15 cellular contexts compared by ENCODE assay signal in genomic region chr7:45151967-45152366, GRCh38. TPM values are rescaled to one million over a fixed set of nuclear protein-coding genes. Genes with fewer than 3 reads are reported as not detected.
A peak's percentile ranks its signal among the peaks of the same experiment; 100 is the strongest.
DNase-seq lines count a peak whose midpoint lies in the region; ATAC-seq and TF ChIP-seq lines count a peak whose summit lies in the region.
"Had no signal": no experiment of that assay in that cellular context is flagged by ENCODE, and none has a peak within 500 bp of the region (broad histone marks: within the 10 kb centered on the region; RNA-seq: fewer than 3 reads in every experiment).

No MANE protein-coding gene starts in this region.

- ATAC-seq in upper lobe of right lung (no peak), GM19452 (IDR thresholded peaks at IDR 0.05; ENCODE audit: unreplicated experiment) (no peak)
- ATAC-seq: HepG2 had no signal

- no peak overlapping the region for H2AK5ac ChIP-seq in H9 (ENCODE audit: insufficient read length, low read length)

- no peaks in the 10 kb centered on the region for H3K79me2 ChIP-seq in H9 (ENCODE audit: insufficient read depth, low read length)

- H3K4me2 ChIP-seq in BLaER1 (peak overlapping the region; percentile 64), H9 (ENCODE audit: insufficient read depth, insufficient read length, low read length) (no peak overlapping the region)

- H3K23me2 ChIP-seq in H9 (ENCODE audit: insufficient read length, low read depth, low read length, poor library complexity, severe bottlenecking): peaks cover under 1% of the 10 kb centered on the region

- H3K18ac ChIP-seq in H9 (ENCODE audit: insufficient read length, low read depth, low read length): no peak overlapping the region

- no peak overlapping the region for H2BK12ac ChIP-seq in H9 (ENCODE audit: insufficient read length, low read depth, low read length)

- intact Hi-C loops in upper lobe of right lung (cut with DNase I): no loop called here

- no CpG with 5 or more reads among the region's 3 CpGs for WGBS in H9 (ENCODE audit: extremely low coverage, insufficient read length, low lambda C conversion rate)

- no peak overlapping the region for H3K23ac ChIP-seq in H9 (ENCODE audit: insufficient read length, low read depth, low read length)

- H3K4me1 Mint-ChIP-seq in H9: peaks cover 2 to 4% of the 10 kb centered on the region in 2 experiments; a peak in 2 of 4 replicates
- peaks cover 4% of the 10 kb centered on the region for H3K4me1 Mint-ChIP-seq in chondrocyte (ENCODE audit: low read depth)

- H3K9me3 ChIP-seq in BLaER1 (no peaks in the 10 kb centered on the region), H9 (ENCODE audit: control insufficient read depth, low read depth, low read length) (no peaks in the 10 kb centered on the region), upper lobe of right lung (no peaks in the 10 kb centered on the region)
- H3K9me3 ChIP-seq: BLaER1 treated with 17β-estradiol and CSF1 and Interleukin-3, amounts not matched to agents 10 nM and 100 nM; HAP-1 had no signal

- H3K27me3 Mint-ChIP-seq in H9 (ENCODE audit: low read depth): peaks cover 19% of the 10 kb centered on the region
- peaks cover 19% of the 10 kb centered on the region for H3K27me3 Mint-ChIP-seq in chondrocyte (ENCODE audit: low read depth)

- no peak for TF ChIP-seq CTCF in H9 (conservative IDR thresholded peaks at IDR 0.05)
- no peak for TF ChIP-seq CTCF in chondrocyte (IDR thresholded peaks at IDR 0.05)
- no peak for TF ChIP-seq CTCF in upper lobe of right lung (IDR thresholded peaks at IDR 0.05)

- no peak overlapping the region for H2AFZ ChIP-seq in H9 (ENCODE audit: low read length)

- no peak overlapping the region for H4K5ac ChIP-seq in H9 (ENCODE audit: insufficient read length, low read depth, low read length)

- peaks cover 23% of the 10 kb centered on the region for H3K4me1 ChIP-seq in BLaER1
- no peaks in the 10 kb centered on the region for H3K4me1 ChIP-seq in H9 (ENCODE audit: insufficient read depth, low read length)
- H3K4me1 ChIP-seq in upper lobe of right lung: no peaks in the 10 kb centered on the region
- H3K4me1 ChIP-seq: HAP-1 had no signal

- H3K27ac ChIP-seq in BLaER1 (no peak overlapping the region), H9 (ENCODE audit: insufficient read length, low read depth, low read length) (no peak overlapping the region), upper lobe of right lung (no peak overlapping the region)

- H4K20me1 ChIP-seq in BLaER1 (no peaks in the 10 kb centered on the region), H9 (ENCODE audit: control insufficient read depth, insufficient read depth, insufficient read length) (no peaks in the 10 kb centered on the region)
- H4K20me1 ChIP-seq: BLaER1 treated with 17β-estradiol and CSF1 and Interleukin-3, amounts not matched to agents 10 nM and 100 nM had no signal

- H2BK15ac ChIP-seq in H9 (ENCODE audit: low read depth, low read length): no peak overlapping the region

- H2BK5ac ChIP-seq in H9 (ENCODE audit: insufficient read length, low read length): no peak overlapping the region

- DNase-seq in H9 (peak; percentile 9), chondrocyte (ENCODE audit: low spot score) (peak; percentile 11), upper lobe of right lung (peak; percentile 13), anterior cingulate cortex (lab: John Stamatoyannopoulos, UW) (no peak), kidney tubule cell (ENCODE audit: low spot score) (no peak)
- DNase-seq: 8988T; CD4-positive, CD25-positive, alpha-beta regulatory T cell; DMS79 treated with DMSO at 0.1 percent for 48 hours had no signal

- H3K56ac ChIP-seq in H9 (ENCODE audit: insufficient read length, low read depth, low read length): no peak overlapping the region

- H3K4ac ChIP-seq in H9 (ENCODE audit: low read depth, low read length): no peak overlapping the region

- H3K36me3 Mint-ChIP-seq in H9 (ENCODE audit: insufficient read depth in 1 of 3, low read depth in 3 of 3) (no peaks in the 10 kb centered on the region), chondrocyte (ENCODE audit: low read depth) (peaks cover 2% of the 10 kb centered on the region)
- H3K36me3 Mint-ChIP-seq: CD4-positive, CD25-positive, alpha-beta regulatory T cell had no signal

- H3K79me1 ChIP-seq in H9 (ENCODE audit: insufficient read depth, low read depth, low read length, poor library complexity, severe bottlenecking): no peaks in the 10 kb centered on the region

- H3K27me3 ChIP-seq in BLaER1 (peaks cover 15% of the 10 kb centered on the region), H9 (ENCODE audit: insufficient read depth, low read length) (no peaks in the 10 kb centered on the region), upper lobe of right lung (peaks cover 10% of the 10 kb centered on the region)

- H4K91ac ChIP-seq in H9 (ENCODE audit: insufficient read length, low read depth, low read length): no peak overlapping the region

- H3K4me3 ChIP-seq in BLaER1 (no peak overlapping the region), upper lobe of right lung (no peak overlapping the region)
- H3K4me3 ChIP-seq: BLaER1 treated with 17β-estradiol and CSF1 and Interleukin-3, amounts not matched to agents 10 nM and 100 nM; HAP-1 had no signal

- H3K9ac ChIP-seq in BLaER1: no peak overlapping the region
- H3K9ac ChIP-seq in H9 (ENCODE audit: extremely low read depth, insufficient read length, low read length): no peak overlapping the region

- H3K27ac Mint-ChIP-seq in H9 (no peak overlapping the region), chondrocyte (ENCODE audit: unreplicated experiment) (no peak overlapping the region)
- H3K27ac Mint-ChIP-seq: CD4-positive, CD25-positive, alpha-beta regulatory T cell; IgD-negative memory B cell had no signal

- H3K9me3 Mint-ChIP-seq in H9 (no peaks in the 10 kb centered on the region), chondrocyte (ENCODE audit: low read depth) (no peaks in the 10 kb centered on the region)
- H3K9me3 Mint-ChIP-seq: IgD-negative memory B cell had no signal

- H2BK120ac ChIP-seq in H9 (ENCODE audit: low read depth, low read length, poor library complexity, severe bottlenecking): no peak overlapping the region

- H3T11ph ChIP-seq in H9 (ENCODE audit: low read length): no peak overlapping the region

- H3K36me3 ChIP-seq in BLaER1: no peaks in the 10 kb centered on the region
- no peaks in the 10 kb centered on the region for H3K36me3 ChIP-seq in upper lobe of right lung
- H3K36me3 ChIP-seq: BLaER1 treated with 17β-estradiol and CSF1 and Interleukin-3, amounts not matched to agents 10 nM and 100 nM; HAP-1 had no signal

- no peak overlapping the region for H3K4me3 Mint-ChIP-seq in H9
- no peak overlapping the region for H3K4me3 Mint-ChIP-seq in chondrocyte (ENCODE audit: unreplicated experiment)
- H3K4me3 Mint-ChIP-seq: CD4-positive, CD25-positive, alpha-beta regulatory T cell; IgD-negative memory B cell had no signal

- no peak overlapping the region for H4K8ac ChIP-seq in H9 (replicated peaks; ENCODE audit: insufficient read length, low read depth, low read length)

- no peak overlapping the region for H3K14ac ChIP-seq in H9 (ENCODE audit: insufficient read depth, low read length)

- H2BK20ac ChIP-seq in H9 (ENCODE audit: low read depth, low read length, poor library complexity, severe bottlenecking): no peak overlapping the region

RNA-seq across cellular contexts. Expression of gene RAMP3, which starts 5.6 kb away (rescaled TPM):
- total RNA-seq in H9 (2021) (0.63 and 0.66 TPM in 2 replicates), chondrocyte (not detected in 3 replicates), upper lobe of right lung (255 TPM)
- total RNA-seq: A673; CD4-positive, CD25-positive, alpha-beta regulatory T cell; HepG2 had no signal

RNA-seq across cellular contexts. Expression of gene TBRG4, which starts 40.5 kb away (rescaled TPM):
- 127 and 137 TPM in 2 replicates for total RNA-seq in H9 (2021)
- total RNA-seq in chondrocyte: 39.5 to 45.7 TPM (median 43.7 TPM) in 3 replicates
- total RNA-seq in upper lobe of right lung: 59.4 TPM

Comparison
In these comparisons a context has a peak if more than half of its experiments do, and no peak if none do; other contexts are left out.
1. DNase-seq: peak in H9 (single experiment), chondrocyte (single experiment) and upper lobe of right lung (single experiment); none in anterior cingulate cortex (0 of 58) and kidney tubule cell (single experiment).
2. RNA of gene RAMP3, which starts 5.6 kb away (total RNA-seq): 255 TPM in upper lobe of right lung (single experiment); 0.63 to 0.66 TPM in H9 and not detected in chondrocyte; every median in the first group is over 100 times any median in the second.